Comparison of ENCODE assay signal across 8 cellular contexts in the genomic region with DNA sequence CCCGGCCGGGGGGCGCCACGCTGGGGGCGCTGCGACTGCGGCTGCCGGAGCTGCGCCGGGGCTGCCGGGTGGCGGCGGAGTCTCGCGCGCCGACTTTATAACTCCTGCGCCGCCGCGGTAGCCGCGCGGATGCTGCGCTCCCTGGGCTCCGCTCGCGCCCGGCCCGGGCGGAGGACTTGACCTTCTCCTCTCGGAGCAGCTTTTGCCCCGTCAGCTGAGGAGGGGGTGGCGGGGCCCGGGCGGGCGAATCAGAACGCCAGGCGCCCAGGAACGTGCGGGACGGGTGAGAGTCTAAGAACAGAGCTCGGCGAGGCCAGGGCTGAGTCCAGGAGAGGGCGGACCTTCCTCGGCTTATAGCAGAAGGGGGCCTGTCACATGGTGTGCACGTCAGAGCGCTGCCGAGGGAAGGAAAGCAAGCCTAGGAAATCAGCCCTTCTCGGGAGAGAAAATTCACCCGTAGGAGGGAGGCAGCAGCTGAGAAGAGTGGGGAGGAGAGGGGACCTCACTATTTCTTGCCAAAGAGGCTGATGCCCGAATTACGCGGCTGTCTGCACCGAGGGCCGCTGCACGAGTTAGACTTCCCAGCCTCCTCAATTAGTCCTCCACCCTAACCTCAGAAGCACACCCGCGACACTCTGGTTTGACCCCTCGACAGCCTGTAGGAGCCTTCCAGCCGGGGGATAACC. TPM values are rescaled to one million over a fixed set of nuclear protein-coding genes. Genes with fewer than 3 reads are reported as not detected.
DNase-seq lines count a peak whose midpoint lies in the region; ATAC-seq lines count a peak whose summit lies in the region.

A gene (minus strand): TSS at position 327 of the 686 bp plus-strand sequence. CDS start 415 bp downstream, outside the sequence.

- peak within 1 kb of the TSS; percentile 70 for H3K27ac ChIP-seq in SJSA1
- no peak within 1 kb of the TSS for H3K27ac ChIP-seq in skeletal muscle tissue (ENCODE audit: low read depth, low read length)

- H3K27me3 ChIP-seq in SJSA1 (replicated peaks): no peaks in the 10 kb centered on the region
- peaks cover 83 to 88% (median 85%) of the 10 kb centered on the region in 3 donors for H3K27me3 ChIP-seq in skeletal muscle tissue (ENCODE audit: control insufficient read depth in 3 of 3, insufficient read depth in 3 of 3, low read length in 3 of 3)

- peak within 1 kb of the TSS; percentile 66 for H3K4me3 ChIP-seq in SJSA1
- H3K4me3 ChIP-seq in skeletal muscle tissue (ENCODE audit: low read length in 3 of 3): peak within 1 kb of the TSS; percentile 62 to 70 (median 68)

- H3K36me3 ChIP-seq in SJSA1 (peaks cover 6% of the 10 kb centered on the region), skeletal muscle tissue (ENCODE audit: control insufficient read depth in 3 of 3, insufficient read depth in 3 of 3, low read length in 3 of 3) (no peaks in the 10 kb centered on the region)

- H3K9ac ChIP-seq in skeletal muscle tissue (ENCODE audit: low read depth in 1 of 3, low read length in 3 of 3): peak within 1 kb of the TSS in 2 of 3 donors; percentile 53 to 54

- no peaks in the 10 kb centered on the region for H3K9me3 ChIP-seq in SJSA1 (replicated peaks)
- H3K9me3 ChIP-seq in skeletal muscle tissue (ENCODE audit: control insufficient read depth in 3 of 3, low read length in 3 of 3): no peaks in the 10 kb centered on the region

- in situ Hi-C loops in T47D (cut with HindIII; ENCODE audit: low pct_unique_long_range_greater_than_20kb, low sequenced_read_pairs): no loop called here

- peak; percentile 44 for ATAC-seq in GM18858 (IDR thresholded peaks at IDR 0.05; ENCODE audit: unreplicated experiment)

- H3K4me1 ChIP-seq in SJSA1 (replicated peaks): peaks cover 13% of the 10 kb centered on the region
- peaks cover 14 to 23% (median 20%) of the 10 kb centered on the region in 3 donors for H3K4me1 ChIP-seq in skeletal muscle tissue (ENCODE audit: control insufficient read depth in 3 of 3, insufficient read depth in 3 of 3, low read length in 3 of 3)

- DNase-seq in AG08396 (ENCODE audit: low spot score) (peak; percentile 90), LoVo (ENCODE audit: low spot score) (peak; percentile 94), SJSA1 (ENCODE audit: low read depth in 1 of 2, low spot score in 2 of 2) (peak; percentile 92 to 95), T47D (ENCODE audit: low read depth in 1 of 2, low spot score in 1 of 2) (peak; percentile 78 to 87), iPS-NIHi7 (ENCODE audit: extremely low spot score) (peak; percentile 63), GM19238 (ENCODE audit: insufficient read length, low spot score) (no peak)

RNA-seq across cellular contexts. Expression of the gene that starts here (rescaled TPM):
- 10.4 and 11.2 TPM in 2 replicates for total RNA-seq in SJSA1 (2014; rRNA removed; shearing (Covaris generic))
- 0.52 TPM for total RNA-seq in skeletal muscle tissue
